ENCODE assay signal across 8 cellular contexts in the genomic region with DNA sequence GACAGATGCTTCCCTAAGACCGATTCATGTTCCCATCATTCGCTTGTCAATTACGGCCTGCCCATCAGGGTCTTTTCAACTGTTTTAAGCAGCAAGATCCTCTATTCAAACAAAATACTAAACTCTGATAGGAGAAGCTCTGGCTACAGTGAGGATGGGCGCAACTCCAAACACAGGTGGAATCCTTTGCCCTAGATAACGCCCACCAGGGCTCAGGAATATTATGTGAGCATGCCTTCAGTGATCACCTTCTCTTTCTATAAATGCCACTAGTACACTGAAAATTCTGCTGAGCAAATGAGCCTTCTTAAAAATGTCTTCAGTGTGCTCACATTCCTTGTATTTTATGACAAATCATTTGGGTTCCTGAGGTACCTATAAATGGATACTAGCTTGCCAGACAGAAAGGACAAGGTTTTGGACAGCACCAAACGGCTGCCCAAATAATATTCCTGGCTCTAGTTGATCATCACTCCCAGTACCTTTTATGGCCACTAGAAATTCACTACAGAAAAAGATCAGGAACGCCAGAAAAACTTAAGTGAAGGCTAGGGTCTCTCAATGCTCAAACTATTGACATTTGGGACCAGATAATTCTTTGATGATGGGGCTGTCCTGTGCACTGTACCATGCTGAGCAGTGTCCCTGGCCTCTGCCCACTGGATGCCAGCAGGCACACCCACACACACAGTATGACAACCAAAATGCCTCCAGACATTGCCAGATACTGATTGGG. TPM values are rescaled to one million over a fixed set of nuclear protein-coding genes. Genes with fewer than 3 reads are reported as not detected.
A peak's percentile ranks its signal among the peaks of the same experiment; 100 is the strongest.
DNase-seq lines count a peak whose midpoint lies in the region; ATAC-seq and TF ChIP-seq lines count a peak whose summit lies in the region.

No MANE protein-coding gene starts in this region.

- peaks cover 48% of the 10 kb centered on the region for H3K36me3 ChIP-seq in Panc1 (ENCODE audit: control insufficient read depth, insufficient read depth, low read length)
- H3K36me3 ChIP-seq in esophagus squamous epithelium: peaks cover 28 to 57% (median 37%) of the 10 kb centered on the region in 3 donors
- peaks cover 16 to 31% (median 24%) of the 10 kb centered on the region in 4 donors for H3K36me3 ChIP-seq in sigmoid colon

- TF ChIP-seq EP300 in sigmoid colon (IDR thresholded peaks at IDR 0.05): no peak

- intact Hi-C loops in Panc1 (cut with micrococcal nuclease; ENCODE audit: unreplicated experiment) (no loop called here), esophagus squamous epithelium (cut with DNase I) (no loop called here), sigmoid colon (cut with DNase I) (no loop called here)

- H3K27ac ChIP-seq in Panc1 (ENCODE audit: low read length) (peak overlapping the region; percentile 100), esophagus squamous epithelium (peak overlapping the region; percentile 72 to 86 (median 83)), sigmoid colon (peak overlapping the region; percentile 67 to 79 (median 72))

- TF ChIP-seq CTCF in Panc1 (IDR thresholded peaks at IDR 0.05): no peak; the same call in 1 of the 2 replicates
- peak in 4 of 6 experiments; percentile 12 to 49 (median 24) for TF ChIP-seq CTCF in esophagus squamous epithelium (IDR thresholded peaks at IDR 0.05)
- peak in 2 of 4 experiments; percentile 24 to 31 for TF ChIP-seq CTCF in sigmoid colon (IDR thresholded peaks at IDR 0.05)

- no TSS peak for BruUV-seq in Panc1 (replicated peaks; lab: Mats Ljungman, UMichigan)

- WGBS in esophagus squamous epithelium, 2 donors: 63 to 71% methylated on average over 7 of the region's 7 CpGs
- WGBS in sigmoid colon, 2 donors: 34 to 58% methylated on average over 7 of the region's 7 CpGs

- H3K4me3 ChIP-seq in GM08714 (ENCODE audit: low read length): peak overlapping the region; percentile 61
- H3K4me3 ChIP-seq in Panc1 (ENCODE audit: low read depth in 2 of 2, low read length in 2 of 2): peak overlapping the region; percentile 57 to 66
- H3K4me3 ChIP-seq in esophagus squamous epithelium: peak overlapping the region in 3 of 4 donors; percentile 6 to 53 (median 11)
- H3K4me3 ChIP-seq in sigmoid colon: no peak overlapping the region

- DNase-seq in Panc1 (ENCODE audit: low read depth, low spot score) (no peak), esophagus squamous epithelium (lab: John Stamatoyannopoulos, UW) (no peak), sigmoid colon (no peak), AG08395 (ENCODE audit: low spot score) (no peak), glomerular visceral epithelial cell (ENCODE audit: extremely low spot score) (no peak)
- DNase-seq in stimulated activated CD4-positive, alpha-beta T cell treated with anti-CD3 and anti-CD28 coated beads, Interleukin-4, amount 100 ng/mL, for 1 hour: no peak

- H3K9me3 ChIP-seq in Panc1 (ENCODE audit: control insufficient read depth, insufficient read depth, low read depth, low read length) (no peaks in the 10 kb centered on the region), esophagus squamous epithelium (no peaks in the 10 kb centered on the region), sigmoid colon (no peaks in the 10 kb centered on the region)

- TF ChIP-seq POLR2A in esophagus squamous epithelium (IDR thresholded peaks at IDR 0.05) (no peak), sigmoid colon (IDR thresholded peaks at IDR 0.05) (no peak)

- POLR2A ChIA-PET in Panc1 (lab: Charles Lee): no interaction called here

- CTCF ChIA-PET in Panc1 (lab: Charles Lee): interaction anchor here (0.6 kb wide), 1 partner anchor 334 kb away, joined by 7 read pairs; no protein-coding TSS in a partner anchor

- peaks cover 62% of the 10 kb centered on the region for H3K4me1 ChIP-seq in Panc1 (ENCODE audit: control insufficient read depth, insufficient read depth, low read length)
- H3K4me1 ChIP-seq in esophagus squamous epithelium: peaks cover 36 to 82% (median 50%) of the 10 kb centered on the region in 3 donors
- peaks cover 0 to 37% (median 28%) of the 10 kb centered on the region in 4 donors for H3K4me1 ChIP-seq in sigmoid colon

- ATAC-seq in Panc1 (no peak), HG03095 (IDR thresholded peaks at IDR 0.05; ENCODE audit: unreplicated experiment) (no peak)

- H3K27me3 ChIP-seq in Panc1 (ENCODE audit: control insufficient read depth, insufficient read depth, low read length) (no peaks in the 10 kb centered on the region), esophagus squamous epithelium (no peaks in the 10 kb centered on the region), sigmoid colon (no peaks in the 10 kb centered on the region)

- in situ Hi-C loops in Panc1 (cut with HindIII; ENCODE audit: low pct_unique_long_range_greater_than_20kb, low sequenced_read_pairs): no loop called here

RNA-seq across cellular contexts. Expression of a gene that starts 13.1 kb away (rescaled TPM):
- total RNA-seq in Panc1 (2021; ENCODE audit: unreplicated experiment) (210 TPM), esophagus squamous epithelium (10 to 100 TPM; 20.7 to 27.5 (median 22.2) TPM), sigmoid colon (10 to 100 TPM; 11.4 to 20.2 (median 15.9) TPM)
- polyA plus RNA-seq in Panc1 (2012; ENCODE audit: insufficient read length): 80.1 TPM
- 10 to 100 TPM; 17.6 to 27.0 (median 21.0) TPM for polyA plus RNA-seq in sigmoid colon

Comparison
In these comparisons a context has a peak if more than half of its experiments do, and no peak if none do; other contexts are left out.
1. H3K4me3 ChIP-seq: peak in GM08714 (single experiment), Panc1 (2 of 2) and esophagus squamous epithelium (3 of 4); none in sigmoid colon (0 of 4).
2. Peak in every context shown above with its lines, with median percentiles within 50 percentile points of each other: H3K27ac ChIP-seq.